ENCODE assay signal across 14 cellular contexts in genomic region chr21:44773291-44773932, GRCh38. TPM values are rescaled to one million over a fixed set of nuclear protein-coding genes. Genes with fewer than 3 reads are reported as not detected.
A peak's percentile ranks its signal among the peaks of the same experiment; 100 is the strongest.
DNase-seq lines count a peak whose midpoint lies in the region; ATAC-seq and TF ChIP-seq lines count a peak whose summit lies in the region.
"Had no signal": no experiment of that assay in that cellular context is flagged by ENCODE, and none has a peak within 500 bp of the region (broad histone marks: within the 10 kb centered on the region; RNA-seq: fewer than 3 reads in every experiment).

No MANE protein-coding gene starts in this region.

- H3K27me3 Mint-ChIP-seq in effector memory CD8-positive, alpha-beta T cell, result no peaks in the 10 kb centered on the region
- H3K27me3 Mint-ChIP-seq: T-cell had no signal

- H3K27me3 ChIP-seq in BE2C, result no peaks in the 10 kb centered on the region
- H3K27me3 ChIP-seq in SJCRH30, result no peaks in the 10 kb centered on the region
- no peaks in the 10 kb centered on the region for H3K27me3 ChIP-seq in mesendoderm (ENCODE audit: insufficient read depth, low read length, poor library complexity)

- H3K4me1 Mint-ChIP-seq in effector memory CD8-positive, alpha-beta T cell (ENCODE audit: low read depth in 2 of 2), result peaks cover 0 to 7% of the 10 kb centered on the region in 2 donors

- DNase-seq in BE2C, result peak; percentile 89
- peak; percentile 90 for DNase-seq in NCI-H1417 treated with DMSO at 0.1 percent for 48 hours (lab: John Stamatoyannopoulos, UW)
- peak; percentile 98 for DNase-seq in SJCRH30
- peak; percentile 78 for DNase-seq in mesendoderm
- no peak for DNase-seq in effector memory CD8-positive, alpha-beta T cell
- no peak for DNase-seq in stimulated activated CD4-positive, alpha-beta T cell treated with anti-CD3 and anti-CD28 coated beads, Interleukin-12 subunit alpha, Interleukin-12 subunit beta, amount 100 ng/mL, for 4 hours
- DNase-seq: activated CD4-positive, alpha-beta T cell treated with anti-CD3 and anti-CD28 coated beads, Interleukin-2, amount 50 U/mL, for 48 hours; activated naive CD4-positive, alpha-beta T cell treated with anti-CD3 and anti-CD28 coated beads for 36 hours; left ventricle myocardium inferior; stimulated activated CD4-positive, alpha-beta T cell treated with anti-CD3 and anti-CD28 coated beads, Interleukin-4, amount 100 ng/mL, for 4 hours; T-cell had no signal

- no peak overlapping the region for H2BK120ac ChIP-seq in mesendoderm (ENCODE audit: low read depth, low read length)

- H3K4me1 ChIP-seq in BE2C (peaks cover 3% of the 10 kb centered on the region; the same call in 1 of the 2 replicates), SJCRH30 (peaks cover 34% of the 10 kb centered on the region), mesendoderm (ENCODE audit: control insufficient read depth, low read depth, low read length) (no peaks in the 10 kb centered on the region)
- H3K4me1 ChIP-seq: left ventricle myocardium inferior had no signal

- peaks cover 16% of the 10 kb centered on the region for H3K79me1 ChIP-seq in mesendoderm (ENCODE audit: low read length)

- H3K9ac ChIP-seq in mesendoderm (ENCODE audit: low read length), result no peak overlapping the region
- H3K9ac ChIP-seq: parathyroid adenoma had no signal

- no peak overlapping the region for H3K4me3 Mint-ChIP-seq in effector memory CD8-positive, alpha-beta T cell
- H3K4me3 Mint-ChIP-seq: activated naive CD4-positive, alpha-beta T cell treated with anti-CD3 and anti-CD28 coated beads for 36 hours; T-cell had no signal

- H4K8ac ChIP-seq in mesendoderm (ENCODE audit: low read depth, low read length), result no peak overlapping the region

- H3K4ac ChIP-seq in mesendoderm (ENCODE audit: low read depth, low read length), result no peak overlapping the region

- no peak for ATAC-seq in effector memory CD8-positive, alpha-beta T cell (replicated peaks)
- no peak for ATAC-seq in HG03520 (IDR thresholded peaks at IDR 0.05; ENCODE audit: unreplicated experiment)
- no peak for ATAC-seq in GM21576 (IDR thresholded peaks at IDR 0.05; ENCODE audit: unreplicated experiment)
- ATAC-seq: T-cell had no signal

- no peak for TF ChIP-seq CTCF in BE2C (IDR thresholded peaks at IDR 0.05; ENCODE audit: low read depth, low read length)

- peak overlapping the region in 1 of 2 donors; percentile 16 for H3K27ac Mint-ChIP-seq in effector memory CD8-positive, alpha-beta T cell
- H3K27ac Mint-ChIP-seq: T-cell had no signal

- no peak overlapping the region for H2BK15ac ChIP-seq in mesendoderm (replicated peaks; ENCODE audit: low read depth)

- peaks cover 65% of the 10 kb centered on the region for H3K36me3 ChIP-seq in BE2C
- peaks cover 62% of the 10 kb centered on the region for H3K36me3 ChIP-seq in SJCRH30
- H3K36me3 ChIP-seq in mesendoderm (ENCODE audit: control insufficient read depth, insufficient read depth, low read length), result peaks cover 17% of the 10 kb centered on the region

- peaks cover 48% of the 10 kb centered on the region for H3K36me3 Mint-ChIP-seq in effector memory CD8-positive, alpha-beta T cell (ENCODE audit: insufficient read depth)

- no CpG with 5 or more reads among the region's 20 CpGs for WGBS in mesendoderm (ENCODE audit: extremely low coverage, insufficient coverage, low lambda C conversion rate)

- no peak overlapping the region for H3K18ac ChIP-seq in mesendoderm (ENCODE audit: low read length)

- H3K23ac ChIP-seq in mesendoderm (ENCODE audit: low read length), result no peak overlapping the region

- no peaks in the 10 kb centered on the region for H3K9me3 ChIP-seq in BE2C
- H3K9me3 ChIP-seq in SJCRH30 (replicated peaks), result no peaks in the 10 kb centered on the region
- H3K9me3 ChIP-seq: left ventricle myocardium inferior had no signal

- no peak overlapping the region for H2AK5ac ChIP-seq in mesendoderm (ENCODE audit: low read length)

- H3K4me2 ChIP-seq in mesendoderm (ENCODE audit: low read length), result no peak overlapping the region

- no peak overlapping the region for H3K4me3 ChIP-seq in BE2C (ENCODE audit: low read depth, low read length)
- H3K4me3 ChIP-seq in SJCRH30, result peak overlapping the region; percentile 8; the same call in 1 of the 2 replicates
- no peak overlapping the region for H3K4me3 ChIP-seq in mesendoderm (ENCODE audit: low read length)
- H3K4me3 ChIP-seq: left ventricle myocardium inferior had no signal

- H3K56ac ChIP-seq in mesendoderm (ENCODE audit: low read length), result no peak overlapping the region

- no peaks in the 10 kb centered on the region for H3K9me3 Mint-ChIP-seq in effector memory CD8-positive, alpha-beta T cell
- H3K9me3 Mint-ChIP-seq: activated naive CD4-positive, alpha-beta T cell treated with anti-CD3 and anti-CD28 coated beads for 36 hours; T-cell had no signal

- no peak overlapping the region for H4K5ac ChIP-seq in mesendoderm (ENCODE audit: low read length)

- H2BK5ac ChIP-seq in mesendoderm (ENCODE audit: low read length), result no peak overlapping the region

- H3K79me2 ChIP-seq in mesendoderm (ENCODE audit: control insufficient read depth, insufficient read depth, low read length), result peaks cover 3% of the 10 kb centered on the region
- H3K79me2 ChIP-seq: parathyroid adenoma had no signal

- peak overlapping the region; percentile 89 for H3K27ac ChIP-seq in SJCRH30
- H3K27ac ChIP-seq in mesendoderm (ENCODE audit: low read depth, low read length), result no peak overlapping the region
- H3K27ac ChIP-seq: left ventricle myocardium inferior, parathyroid adenoma had no signal

RNA-seq across cellular contexts. Expression of gene UBE2G2, which starts 28.2 kb away (rescaled TPM):
- polyA plus RNA-seq in BE2C (2012; ENCODE audit: insufficient read depth, insufficient read length, low read depth), result 194 TPM
- total RNA-seq in SJCRH30 (2014; rRNA removed; shearing (Covaris generic)), result 79.5 and 90.5 TPM in 2 replicates
- polyA plus RNA-seq in mesendoderm (2013, experiment 1 of 2), result 73.0 TPM
- 72.2 TPM for polyA plus RNA-seq in mesendoderm (2013, experiment 2 of 2)

RNA-seq across cellular contexts. Expression of gene SUMO3, which starts 44.5 kb away (rescaled TPM):
- 93.0 TPM for polyA plus RNA-seq in BE2C (2012; ENCODE audit: insufficient read depth, insufficient read length, low read depth)
- 70.3 and 76.9 TPM in 2 replicates for total RNA-seq in SJCRH30 (2014; rRNA removed; shearing (Covaris generic))
- 156 TPM for polyA plus RNA-seq in mesendoderm (2013, experiment 1 of 2)
- polyA plus RNA-seq in mesendoderm (2013, experiment 2 of 2), result 154 TPM

Comparison
In these comparisons a context has a peak if more than half of its experiments do, and no peak if none do; other contexts are left out.
1. DNase-seq: peak in BE2C (single experiment), NCI-H1417 treated with DMSO at 0.1 percent for 48 hours (single experiment), SJCRH30 (2 of 2) and mesendoderm (single experiment); none in effector memory CD8-positive, alpha-beta T cell (0 of 3) and stimulated activated CD4-positive, alpha-beta T cell treated with anti-CD3 and anti-CD28 coated beads, Interleukin-12 subunit alpha, Interleukin-12 subunit beta, amount 100 ng/mL, for 4 hours (single experiment).